21 cellular contexts compared by ENCODE assay signal in genomic region chr1:210361665-210362064, GRCh38.
"Had no signal": no experiment of that assay in that cellular context is flagged by ENCODE, and none has a peak within 500 bp of the region (broad histone marks: within the 10 kb centered on the region; RNA-seq: fewer than 3 reads in every experiment).

No MANE protein-coding gene starts in this region.

- H3K4me3 ChIP-seq: PC-9, Peyer's patch, SJCRH30 had no signal

- H2AFZ ChIP-seq: PC-9 had no signal

- H3K4me2 ChIP-seq: PC-9 had no signal

- DNase-seq: Kasumi-1, KBM-7, MV-4-11, NCI-H1048, NCI-H1105, NCI-H1417 treated with DMSO at 0.1 percent for 48 hours, NCI-H146, NCI-H187, NCI-H2029, NCI-H2081 treated with DMSO at 0.1 percent for 48 hours, NCI-H2171, NCI-H226, NCI-H446, NCI-H510A, NCI-H524 treated with DMSO at 0.1 percent for 48 hours, NCI-H69, NCI-H774, PC-9, Peyer's patch, SHP77 treated with DMSO at 0.1 percent for 48 hours, SJCRH30 had no signal

- H3K9me3 ChIP-seq: Peyer's patch, SJCRH30 had no signal

- H3K4me1 ChIP-seq: SJCRH30 had no signal

- H3K27me3 ChIP-seq: Peyer's patch, SJCRH30 had no signal

- H3K27ac ChIP-seq: PC-9, Peyer's patch, SJCRH30 had no signal

- H3K36me3 ChIP-seq: Peyer's patch, SJCRH30 had no signal
